Comparison of ENCODE assay signal across 11 cellular contexts in the genomic region with DNA sequence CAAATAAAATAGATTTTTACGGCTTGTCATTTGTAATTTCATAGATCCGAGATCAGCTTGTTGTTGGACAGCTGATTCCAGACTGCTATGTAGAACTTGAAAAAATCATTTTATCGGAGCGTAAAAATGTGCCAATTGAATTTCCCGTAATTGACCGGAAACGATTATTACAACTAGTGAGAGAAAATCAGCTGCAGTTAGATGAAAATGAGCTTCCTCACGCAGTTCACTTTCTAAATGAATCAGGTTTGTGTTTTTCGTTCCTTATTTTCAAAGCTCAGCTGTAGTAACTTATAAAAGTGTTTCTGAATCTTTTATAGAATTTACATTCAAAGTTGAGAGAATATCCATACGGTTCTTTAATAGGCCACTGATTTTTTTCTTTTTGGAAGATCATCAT.
DNase-seq lines count a peak whose midpoint lies in the region; ATAC-seq and TF ChIP-seq lines count a peak whose summit lies in the region.
"Had no signal": no experiment of that assay in that cellular context is flagged by ENCODE, and none has a peak within 500 bp of the region (broad histone marks: within the 10 kb centered on the region; RNA-seq: fewer than 3 reads in every experiment).

No MANE protein-coding gene starts in this region.

- no peaks in the 10 kb centered on the region for H3K27me3 Mint-ChIP-seq in stimulated activated naive B cell treated with anti-CD40 and anti-IgM and Interleukin-4, amounts not matched to agents 10 μg/mL and 1 μg/mL and 100 μg/mL, for 72 hours

- TF ChIP-seq POLR2A in sigmoid colon (IDR thresholded peaks at IDR 0.05): no peak

- TF ChIP-seq EP300 in sigmoid colon (IDR thresholded peaks at IDR 0.05): no peak

- no peak overlapping the region for H3K27ac ChIP-seq in sigmoid colon
- H3K27ac ChIP-seq: esophagus squamous epithelium had no signal

- H3K4me3 ChIP-seq in sigmoid colon: no peak overlapping the region
- H3K4me3 ChIP-seq: esophagus squamous epithelium had no signal

- TF ChIP-seq CTCF in sigmoid colon (IDR thresholded peaks at IDR 0.05): no peak

- no peaks in the 10 kb centered on the region for H3K9me3 ChIP-seq in sigmoid colon
- H3K9me3 ChIP-seq: esophagus squamous epithelium had no signal

- no peaks in the 10 kb centered on the region for H3K9me3 Mint-ChIP-seq in stimulated activated naive B cell treated with anti-CD40 and anti-IgM and Interleukin-4, amounts not matched to agents 10 μg/mL and 1 μg/mL and 100 μg/mL, for 72 hours

- no peaks in the 10 kb centered on the region for H3K4me1 ChIP-seq in sigmoid colon

- peak overlapping the region; percentile 59 for H3K27ac Mint-ChIP-seq in stimulated activated naive B cell treated with anti-CD40 and anti-IgM and Interleukin-4, amounts not matched to agents 10 μg/mL and 1 μg/mL and 100 μg/mL, for 72 hours

- H3K27me3 ChIP-seq in sigmoid colon: no peaks in the 10 kb centered on the region
- H3K27me3 ChIP-seq: esophagus squamous epithelium had no signal

- H3K36me3 Mint-ChIP-seq in stimulated activated naive B cell treated with anti-CD40 and anti-IgM and Interleukin-4, amounts not matched to agents 10 μg/mL and 1 μg/mL and 100 μg/mL, for 72 hours: peaks cover 8 to 20% of the 10 kb centered on the region in 2 donors

- peak overlapping the region in 1 of 2 donors; percentile 32 for H3K4me3 Mint-ChIP-seq in stimulated activated naive B cell treated with anti-CD40 and anti-IgM and Interleukin-4, amounts not matched to agents 10 μg/mL and 1 μg/mL and 100 μg/mL, for 72 hours

- 87% methylated on average over 10 of the region's 10 CpGs for WGBS in sigmoid colon, 2 donors

- no peak for DNase-seq in stimulated activated naive B cell treated with anti-CD40 and anti-IgM and Interleukin-4, amounts not matched to agents 10 μg/mL and 1 μg/mL and 100 μg/mL, for 72 hours
- DNase-seq in AG08396 (ENCODE audit: low spot score) (no peak), sigmoid colon (no peak), HK-2 (ENCODE audit: unreplicated experiment) (no peak)
- DNase-seq: esophagus squamous epithelium; NCI-H2081 treated with DMSO at 0.1 percent for 48 hours; RPMI8226; stimulated activated naive CD4-positive, alpha-beta T cell had no signal

- peak; percentile 80 for ATAC-seq in GM18907 (IDR thresholded peaks at IDR 0.05; ENCODE audit: unreplicated experiment)
- peak; percentile 70 for ATAC-seq in HG02610 (IDR thresholded peaks at IDR 0.05; ENCODE audit: unreplicated experiment)
- peak; percentile 77 for ATAC-seq in HG03439 (IDR thresholded peaks at IDR 0.05; ENCODE audit: unreplicated experiment)
- peak; percentile 42 to 66 for ATAC-seq in stimulated activated naive B cell treated with anti-CD40 and anti-IgM and Interleukin-4, amounts not matched to agents 10 μg/mL and 1 μg/mL and 100 μg/mL, for 72 hours (replicated peaks)

- intact Hi-C loops in sigmoid colon (cut with DNase I): loop anchor here (5.0 kb wide), 1 partner anchor 162 kb away; no protein-coding TSS in a partner anchor

- H3K36me3 ChIP-seq in sigmoid colon: peaks cover 0 to 36% (median 3%) of the 10 kb centered on the region in 4 donors

- peaks cover 9 to 22% of the 10 kb centered on the region in 2 donors for H3K4me1 Mint-ChIP-seq in stimulated activated naive B cell treated with anti-CD40 and anti-IgM and Interleukin-4, amounts not matched to agents 10 μg/mL and 1 μg/mL and 100 μg/mL, for 72 hours
